1 cellular context compared by ENCODE assay signal in the genomic region with DNA sequence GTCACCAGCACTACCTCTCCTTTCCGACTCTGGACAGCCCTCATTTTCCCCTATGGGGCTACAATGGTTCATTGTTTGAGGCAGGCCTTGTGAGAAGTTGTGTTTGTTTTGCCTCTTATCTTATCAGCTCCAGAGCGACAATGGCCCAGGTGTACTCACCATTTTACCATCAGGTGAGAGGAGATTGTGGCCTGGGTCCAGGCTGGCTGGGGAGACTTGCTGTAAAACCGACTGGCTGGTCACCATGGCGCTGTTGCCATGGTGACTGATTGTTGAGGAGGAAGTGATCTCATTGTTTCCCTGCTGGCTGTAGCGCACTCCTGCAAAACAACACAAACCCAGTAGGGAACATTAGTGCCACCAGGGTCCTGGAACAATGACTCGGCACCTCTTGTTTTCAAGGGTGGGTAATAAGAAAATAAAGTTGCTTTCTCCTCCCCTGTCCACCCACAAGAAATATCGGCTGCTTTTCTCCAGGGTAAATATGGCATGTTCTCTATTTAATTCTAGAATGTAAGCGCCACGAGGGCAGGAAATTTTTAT.
A peak's percentile ranks its signal among the peaks of the same experiment; 100 is the strongest.
TF ChIP-seq lines count a peak whose summit lies in the region.

No MANE protein-coding gene starts in this region.

TF ChIP-seq in H1, 55 proteins besides CTCF, POLR2A, EP300 and RAD21 (continued from another document):
- TF ChIP-seq CHD7 (IDR thresholded peaks at IDR 0.05; ENCODE audit: insufficient replicate concordance, low read length), result no peak
- no peak for TF ChIP-seq RBBP5 (IDR thresholded peaks at IDR 0.05; ENCODE audit: borderline replicate concordance, low read depth, low read length)
- TF ChIP-seq BACH1 (IDR thresholded peaks at IDR 0.05; ENCODE audit: low read length), result peak; percentile 91
- TF ChIP-seq JUND (IDR thresholded peaks at IDR 0.05; ENCODE audit: low read length), result peak; percentile 88; the same call in 1 of the 2 replicates
